ENCODE assay signal across 1 cellular context in the genomic region with DNA sequence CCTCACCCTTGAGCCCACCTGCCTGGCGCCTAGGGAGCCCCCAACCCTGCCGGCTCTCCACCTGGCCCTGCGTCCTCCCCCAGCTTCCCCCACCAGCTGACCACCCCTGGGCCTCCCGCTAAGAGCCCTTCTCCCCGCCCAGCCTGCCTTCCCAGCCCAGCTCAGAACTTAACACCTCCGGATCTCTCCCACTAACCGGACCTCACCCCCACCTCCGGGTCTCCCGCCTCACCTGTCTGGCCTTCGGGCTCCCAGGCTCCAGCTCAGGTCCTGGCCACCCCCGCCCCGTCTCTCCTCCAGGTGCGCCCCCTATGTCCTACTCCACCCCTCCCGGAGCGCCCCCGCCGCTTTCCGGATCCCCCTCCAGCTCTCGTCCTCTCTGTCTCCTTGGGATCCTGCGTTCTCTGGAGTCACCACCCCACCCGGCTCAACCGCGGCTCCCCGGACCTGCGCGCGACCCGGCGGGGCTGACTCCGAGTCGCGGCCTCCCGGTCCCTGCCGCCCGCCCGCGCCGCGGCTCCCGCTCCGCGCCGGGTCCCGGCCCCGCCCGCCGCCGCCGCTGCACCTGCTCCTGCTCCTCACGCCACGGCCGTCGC.
TF ChIP-seq lines count a peak whose summit lies in the region.

A gene (minus strand): TSS at position 51 of the 596 bp plus-strand sequence. CDS start 568 bp downstream, outside the sequence.

TF ChIP-seq in SK-N-SH, 30 proteins besides CTCF, POLR2A, EP300 and RAD21 (continued from another document):
- TF ChIP-seq, protein P1, sequence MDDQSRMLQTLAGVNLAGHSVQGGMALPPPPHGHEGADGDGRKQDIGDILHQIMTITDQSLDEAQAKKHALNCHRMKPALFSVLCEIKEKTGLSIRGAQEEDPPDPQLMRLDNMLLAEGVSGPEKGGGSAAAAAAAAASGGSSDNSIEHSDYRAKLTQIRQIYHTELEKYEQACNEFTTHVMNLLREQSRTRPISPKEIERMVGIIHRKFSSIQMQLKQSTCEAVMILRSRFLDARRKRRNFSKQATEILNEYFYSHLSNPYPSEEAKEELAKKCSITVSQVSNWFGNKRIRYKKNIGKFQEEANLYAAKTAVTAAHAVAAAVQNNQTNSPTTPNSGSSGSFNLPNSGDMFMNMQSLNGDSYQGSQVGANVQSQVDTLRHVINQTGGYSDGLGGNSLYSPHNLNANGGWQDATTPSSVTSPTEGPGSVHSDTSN (IDR thresholded peaks at IDR 0.05) = no peak
- TF ChIP-seq, protein P2, sequence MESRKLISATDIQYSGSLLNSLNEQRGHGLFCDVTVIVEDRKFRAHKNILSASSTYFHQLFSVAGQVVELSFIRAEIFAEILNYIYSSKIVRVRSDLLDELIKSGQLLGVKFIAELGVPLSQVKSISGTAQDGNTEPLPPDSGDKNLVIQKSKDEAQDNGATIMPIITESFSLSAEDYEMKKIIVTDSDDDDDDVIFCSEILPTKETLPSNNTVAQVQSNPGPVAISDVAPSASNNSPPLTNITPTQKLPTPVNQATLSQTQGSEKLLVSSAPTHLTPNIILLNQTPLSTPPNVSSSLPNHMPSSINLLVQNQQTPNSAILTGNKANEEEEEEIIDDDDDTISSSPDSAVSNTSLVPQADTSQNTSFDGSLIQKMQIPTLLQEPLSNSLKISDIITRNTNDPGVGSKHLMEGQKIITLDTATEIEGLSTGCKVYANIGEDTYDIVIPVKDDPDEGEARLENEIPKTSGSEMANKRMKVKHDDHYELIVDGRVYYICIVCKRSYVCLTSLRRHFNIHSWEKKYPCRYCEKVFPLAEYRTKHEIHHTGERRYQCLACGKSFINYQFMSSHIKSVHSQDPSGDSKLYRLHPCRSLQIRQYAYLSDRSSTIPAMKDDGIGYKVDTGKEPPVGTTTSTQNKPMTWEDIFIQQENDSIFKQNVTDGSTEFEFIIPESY (IDR thresholded peaks at IDR 0.05; ENCODE audit: borderline replicate concordance, low read depth) = no peak
- TF ChIP-seq GATA2 (CRISPR knock-in tag; IDR thresholded peaks at IDR 0.05) (no peak), MEF2A (IDR thresholded peaks at IDR 0.05; ENCODE audit: borderline replicate concordance, low read depth) (no peak), SIN3A (IDR thresholded peaks at IDR 0.05; ENCODE audit: borderline replicate concordance, low read depth, low read length) (no peak), EZH2phosphoT487 (IDR thresholded peaks at IDR 0.05; ENCODE audit: borderline replicate concordance, low read depth) (no peak), ELF1 (IDR thresholded peaks at IDR 0.05) (no peak)
- TF ChIP-seq, protein P3, sequence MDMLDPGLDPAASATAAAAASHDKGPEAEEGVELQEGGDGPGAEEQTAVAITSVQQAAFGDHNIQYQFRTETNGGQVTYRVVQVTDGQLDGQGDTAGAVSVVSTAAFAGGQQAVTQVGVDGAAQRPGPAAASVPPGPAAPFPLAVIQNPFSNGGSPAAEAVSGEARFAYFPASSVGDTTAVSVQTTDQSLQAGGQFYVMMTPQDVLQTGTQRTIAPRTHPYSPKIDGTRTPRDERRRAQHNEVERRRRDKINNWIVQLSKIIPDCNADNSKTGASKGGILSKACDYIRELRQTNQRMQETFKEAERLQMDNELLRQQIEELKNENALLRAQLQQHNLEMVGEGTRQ (IDR thresholded peaks at IDR 0.05; ENCODE audit: borderline replicate concordance, low read depth, low read length) = no peak
